In the genomic region with DNA sequence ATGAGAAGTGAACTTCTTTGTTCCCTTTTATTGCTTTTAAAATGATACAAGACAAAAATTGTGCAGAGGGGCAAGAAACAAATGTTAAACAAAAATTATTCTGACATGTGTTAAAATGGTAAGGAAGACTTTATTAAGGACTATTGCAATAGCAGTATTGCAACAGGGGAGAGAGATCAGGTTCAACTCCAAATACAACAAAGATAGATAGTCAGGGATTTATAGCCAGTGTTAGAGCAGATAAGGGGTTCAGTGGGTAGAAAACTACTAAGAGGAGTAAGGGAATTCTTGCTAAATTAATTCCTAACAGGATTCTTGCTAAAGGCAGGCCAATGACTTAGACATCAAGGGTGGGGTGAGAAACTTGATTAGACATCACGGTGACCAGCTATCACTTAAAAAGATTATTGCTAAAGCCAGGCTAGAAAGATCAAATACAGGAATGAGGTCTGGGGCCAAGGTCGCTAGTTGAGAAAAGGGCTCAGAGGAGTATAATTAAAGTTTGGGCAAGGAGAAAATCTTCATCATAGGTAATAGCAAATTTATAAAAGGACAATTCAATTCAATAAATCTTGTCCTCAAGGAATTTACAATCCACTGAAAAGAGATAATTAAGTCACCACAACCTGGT, we compare ENCODE assay signal across 36 cellular contexts.
"Had no signal": no experiment of that assay in that cellular context is flagged by ENCODE, and none has a peak within 500 bp of the region (broad histone marks: within the 10 kb centered on the region; RNA-seq: fewer than 3 reads in every experiment).

No MANE protein-coding gene starts in this region.

- H3K4me3 Mint-ChIP-seq: activated B cell treated with CpG ODN at 0.5 μM for 24 hours; activated CD8-positive, alpha-beta T cell treated with anti-CD3 and anti-CD28 coated beads for 36 hours; activated naive CD4-positive, alpha-beta T cell treated with anti-CD3 and anti-CD28 coated beads for 36 hours; activated naive CD4-positive, alpha-beta T cell treated with anti-CD3 and anti-CD28 coated beads, Interleukin-2, amount 50 U/mL, for 24 hours; activated naive CD8-positive, alpha-beta T cell treated with anti-CD3 and anti-CD28 coated beads for 36 hours; activated naive CD8-positive, alpha-beta T cell treated with anti-CD3 and anti-CD28 coated beads, Interleukin-2, amount 50 U/mL, for 24 hours; activated T-helper 1 cell treated with anti-CD3 and anti-CD28 coated beads, Interleukin-12 subunit alpha, Interleukin-12 subunit beta, Interleukin-2, Interleukin-4 antibody, amounts not matched to agents 30 ng/mL and 10 ng/mL and 1 ng/mL, durations not matched to agents 14 hours and 24 hours and 36 hours; effector memory CD8-positive, alpha-beta T cell; T-helper 17 cell; T-helper 2 cell treated with Interferon-gamma antibody and Interleukin-4, amounts not matched to agents 5 μg/mL and 100 μg/mL, for 36 hours had no signal

- FAIRE-seq: colon had no signal

- H3K4me1 Mint-ChIP-seq: activated B cell treated with CpG ODN at 0.5 μM for 24 hours; activated naive CD4-positive, alpha-beta T cell treated with anti-CD3 and anti-CD28 coated beads, Interleukin-2, amount 50 U/mL, for 24 hours; T-helper 17 cell had no signal

- H3K27me3 Mint-ChIP-seq: activated B cell treated with CpG ODN at 0.5 μM for 24 hours; activated naive CD4-positive, alpha-beta T cell treated with anti-CD3 and anti-CD28 coated beads, Interleukin-2, amount 50 U/mL, for 24 hours; activated naive CD8-positive, alpha-beta T cell treated with anti-CD3 and anti-CD28 coated beads for 36 hours; activated naive CD8-positive, alpha-beta T cell treated with anti-CD3 and anti-CD28 coated beads, Interleukin-2, amount 50 U/mL, for 24 hours; effector memory CD8-positive, alpha-beta T cell; T-helper 17 cell had no signal

- H3K9me3 ChIP-seq: adrenal gland, body of pancreas, gastrocnemius medialis had no signal

- ATAC-seq: activated CD4-positive, CD25-positive, alpha-beta regulatory T cell treated with anti-CD3 and anti-CD28 coated beads, Interleukin-2, amount 50 U/mL, for 24 hours; activated CD8-positive, alpha-beta T cell treated with anti-CD3 and anti-CD28 coated beads for 36 hours; activated naive CD8-positive, alpha-beta T cell treated with anti-CD3 and anti-CD28 coated beads, Interleukin-2, amount 50 U/mL, for 24 hours; body of pancreas; effector memory CD8-positive, alpha-beta T cell; foreskin keratinocyte; gastrocnemius medialis; heart left ventricle; T-helper 17 cell had no signal

- H3K27ac ChIP-seq: adrenal gland, body of pancreas, esophagus muscularis mucosa, foreskin keratinocyte, gastrocnemius medialis, heart left ventricle, WERI-Rb-1 had no signal

- H3K27ac Mint-ChIP-seq: activated B cell treated with CpG ODN at 0.5 μM for 24 hours; activated CD8-positive, alpha-beta T cell treated with anti-CD3 and anti-CD28 coated beads for 36 hours; activated naive CD4-positive, alpha-beta T cell treated with anti-CD3 and anti-CD28 coated beads for 36 hours; activated naive CD4-positive, alpha-beta T cell treated with anti-CD3 and anti-CD28 coated beads, Interleukin-2, amount 50 U/mL, for 24 hours; activated naive CD8-positive, alpha-beta T cell treated with anti-CD3 and anti-CD28 coated beads for 36 hours; activated naive CD8-positive, alpha-beta T cell treated with anti-CD3 and anti-CD28 coated beads, Interleukin-2, amount 50 U/mL, for 24 hours; activated T-helper 1 cell treated with anti-CD3 and anti-CD28 coated beads, Interleukin-12 subunit alpha, Interleukin-12 subunit beta, Interleukin-2, Interleukin-4 antibody, amounts not matched to agents 30 ng/mL and 10 ng/mL and 1 ng/mL, durations not matched to agents 14 hours and 24 hours and 36 hours; activated T-helper 2 cell treated with anti-CD3 and anti-CD28 coated beads, Interferon-gamma antibody, Interleukin-2, Interleukin-4, amounts not matched to agents 10 μg/mL and 5 μg/mL and 100 μg/mL, durations not matched to agents 14 hours and 24 hours and 36 hours; effector memory CD8-positive, alpha-beta T cell; T-helper 17 cell; T-helper 2 cell treated with Interferon-gamma antibody and Interleukin-4, amounts not matched to agents 5 μg/mL and 100 μg/mL, for 36 hours had no signal

- H3K4me3 ChIP-seq: adrenal gland, body of pancreas, esophagus muscularis mucosa, gastrocnemius medialis, heart left ventricle had no signal

- H3K4me1 ChIP-seq: adrenal gland, body of pancreas, foreskin keratinocyte, gastrocnemius medialis had no signal

- H3K9me3 Mint-ChIP-seq: activated T-helper 1 cell treated with anti-CD3 and anti-CD28 coated beads, Interleukin-12 subunit alpha, Interleukin-12 subunit beta, Interleukin-2, Interleukin-4 antibody, amounts not matched to agents 30 ng/mL and 10 ng/mL and 1 ng/mL, durations not matched to agents 14 hours and 24 hours and 36 hours; activated T-helper 2 cell treated with anti-CD3 and anti-CD28 coated beads, Interferon-gamma antibody, Interleukin-2, Interleukin-4, amounts not matched to agents 10 μg/mL and 5 μg/mL and 100 μg/mL, durations not matched to agents 14 hours and 24 hours and 36 hours had no signal

- H3K27me3 ChIP-seq: adrenal gland, body of pancreas, esophagus muscularis mucosa, gastrocnemius medialis, heart left ventricle had no signal

- DNase-seq: activated B cell treated with CpG ODN at 0.5 μM for 24 hours; activated CD4-positive, alpha-beta T cell treated with anti-CD3 and anti-CD28 coated beads for 48 hours; activated CD4-positive, alpha-beta T cell treated with anti-CD3 and anti-CD28 coated beads, Interleukin-2, amount 50 U/mL, for 1 hour; activated CD4-positive, alpha-beta T cell treated with anti-CD3 and anti-CD28 coated beads, Interleukin-2, amount 50 U/mL, for 48 hours; activated CD8-positive, alpha-beta memory T cell treated with anti-CD3 and anti-CD28 coated beads for 24 hours; activated CD8-positive, alpha-beta T cell treated with anti-CD3 and anti-CD28 coated beads for 36 hours; activated effector memory CD4-positive, alpha-beta T cell treated with anti-CD3 and anti-CD28 coated beads, Interleukin-2, amount 50 U/mL, for 16 hours; activated naive CD4-positive, alpha-beta T cell treated with anti-CD3 and anti-CD28 coated beads for 36 hours; activated naive CD8-positive, alpha-beta T cell treated with anti-CD3 and anti-CD28 coated beads for 36 hours; activated naive CD8-positive, alpha-beta T cell treated with anti-CD3 and anti-CD28 coated beads, Interleukin-2, amount 50 U/mL, for 24 hours; activated T-cell treated with anti-CD3 and anti-CD28 coated beads, Interleukin-2, amount 50 U/mL, for 1 hour; activated T-cell treated with anti-CD3 and anti-CD28 coated beads, Interleukin-2, amount 50 U/mL, for 48 hours; adrenal gland; amygdala; aorta; body of pancreas; caudate nucleus; cortex of kidney; dermis blood vessel endothelial cell; effector CD4-positive, alpha-beta T cell; effector memory CD8-positive, alpha-beta T cell; erythroblast; foreskin keratinocyte; gastrocnemius medialis; glutamatergic neuron; heart left ventricle; T-helper 17 cell; T1000; WERI-Rb-1 had no signal

- H3K36me3 ChIP-seq: adrenal gland, esophagus muscularis mucosa, WERI-Rb-1 had no signal
